ENCODE assay signal across 1 cellular context in the genomic region with DNA sequence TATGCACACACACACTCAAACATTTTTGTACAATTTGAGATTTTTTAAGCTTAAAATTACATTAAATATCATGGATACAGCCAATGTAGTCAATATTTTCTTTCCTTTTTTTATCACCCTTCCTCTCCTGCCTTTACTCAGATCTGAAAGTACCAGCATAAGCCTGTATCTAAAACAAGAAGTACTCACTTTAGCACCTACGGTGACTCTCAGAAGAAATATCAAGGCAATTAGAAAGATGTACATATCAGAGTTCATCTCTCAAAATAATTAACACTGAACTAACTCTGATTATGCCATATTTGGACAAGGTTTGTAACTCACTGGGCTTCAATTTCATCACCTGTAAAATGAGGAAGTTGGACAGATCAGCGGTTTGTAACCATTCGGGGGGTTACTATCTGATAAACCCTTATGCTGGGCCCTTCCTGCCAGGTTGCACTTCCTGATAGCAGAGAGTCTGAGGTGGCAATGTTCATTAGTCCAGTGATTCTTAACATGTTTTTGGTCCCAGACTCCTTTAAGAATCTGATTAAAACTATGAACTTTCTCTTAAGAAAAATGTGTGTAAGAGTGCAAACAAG.
TF ChIP-seq lines count a peak whose summit lies in the region.

No MANE protein-coding gene starts in this region.

TF ChIP-seq in GM12878, 131 proteins besides CTCF, POLR2A, EP300 and RAD21 (continued from another document):
- TF ChIP-seq, protein P1, sequence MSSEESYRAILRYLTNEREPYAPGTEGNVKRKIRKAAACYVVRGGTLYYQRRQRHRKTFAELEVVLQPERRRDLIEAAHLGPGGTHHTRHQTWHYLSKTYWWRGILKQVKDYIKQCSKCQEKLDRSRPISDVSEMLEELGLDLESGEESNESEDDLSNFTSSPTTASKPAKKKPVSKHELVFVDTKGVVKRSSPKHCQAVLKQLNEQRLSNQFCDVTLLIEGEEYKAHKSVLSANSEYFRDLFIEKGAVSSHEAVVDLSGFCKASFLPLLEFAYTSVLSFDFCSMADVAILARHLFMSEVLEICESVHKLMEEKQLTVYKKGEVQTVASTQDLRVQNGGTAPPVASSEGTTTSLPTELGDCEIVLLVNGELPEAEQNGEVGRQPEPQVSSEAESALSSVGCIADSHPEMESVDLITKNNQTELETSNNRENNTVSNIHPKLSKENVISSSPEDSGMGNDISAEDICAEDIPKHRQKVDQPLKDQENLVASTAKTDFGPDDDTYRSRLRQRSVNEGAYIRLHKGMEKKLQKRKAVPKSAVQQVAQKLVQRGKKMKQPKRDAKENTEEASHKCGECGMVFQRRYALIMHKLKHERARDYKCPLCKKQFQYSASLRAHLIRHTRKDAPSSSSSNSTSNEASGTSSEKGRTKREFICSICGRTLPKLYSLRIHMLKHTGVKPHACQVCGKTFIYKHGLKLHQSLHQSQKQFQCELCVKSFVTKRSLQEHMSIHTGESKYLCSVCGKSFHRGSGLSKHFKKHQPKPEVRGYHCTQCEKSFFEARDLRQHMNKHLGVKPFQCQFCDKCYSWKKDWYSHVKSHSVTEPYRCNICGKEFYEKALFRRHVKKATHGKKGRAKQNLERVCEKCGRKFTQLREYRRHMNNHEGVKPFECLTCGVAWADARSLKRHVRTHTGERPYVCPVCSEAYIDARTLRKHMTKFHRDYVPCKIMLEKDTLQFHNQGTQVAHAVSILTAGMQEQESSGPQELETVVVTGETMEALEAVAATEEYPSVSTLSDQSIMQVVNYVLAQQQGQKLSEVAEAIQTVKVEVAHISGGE (CRISPR knock-in tag; IDR thresholded peaks at IDR 0.05), result no peak
- TF ChIP-seq RFX5 (IDR thresholded peaks at IDR 0.05; ENCODE audit: low read depth, low read length) (no peak), RUNX3 (IDR thresholded peaks at IDR 0.05; ENCODE audit: low read length) (peak; percentile 89), SUPT20H (IDR thresholded peaks at IDR 0.05; ENCODE audit: borderline replicate concordance, control insufficient read depth, low read depth, low read length) (no peak), CEBPB (IDR thresholded peaks at IDR 0.05; ENCODE audit: borderline replicate concordance in 1 of 2, low read depth in 2 of 2, low read length in 2 of 2) (peak in 1 of 2 experiments; percentile 35; a peak in 1 of 4 replicates), MYC (IDR thresholded peaks at IDR 0.05; ENCODE audit: insufficient read depth, insufficient read length, insufficient replicate concordance, low read length, severe bottlenecking) (no peak), RCOR1 (conservative IDR thresholded peaks at IDR 0.05; ENCODE audit: low read depth, low read length) (no peak), GATAD2B (conservative IDR thresholded peaks at IDR 0.05; ENCODE audit: low read depth) (peak; percentile 38; the same call in 1 of the 2 replicates), ATF7 (IDR thresholded peaks at IDR 0.05; ENCODE audit: low read depth) (peak; percentile 65), PML (IDR thresholded peaks at IDR 0.05; ENCODE audit: low read length) (peak; percentile 46; the same call in 1 of the 2 replicates), POU2F2 (IDR thresholded peaks at IDR 0.05; ENCODE audit: borderline replicate concordance, low read depth, low read length) (peak; percentile 61; the same call in 1 of the 3 replicates), ETV6 (conservative IDR thresholded peaks at IDR 0.05 in 1 of 2, IDR thresholded peaks at IDR 0.05 in 1 of 2; ENCODE audit: borderline replicate concordance in 1 of 2, low read depth in 1 of 2) (peak in 1 of 2 experiments; percentile 64; a peak in 1 of 4 replicates), NFXL1 (IDR thresholded peaks at IDR 0.05; ENCODE audit: borderline replicate concordance) (no peak), MTA2 (IDR thresholded peaks at IDR 0.05; ENCODE audit: low read depth) (peak; percentile 92), ZZZ3 (IDR thresholded peaks at IDR 0.05; ENCODE audit: control insufficient read depth, insufficient read length, low read depth) (no peak), IKZF1 (conservative IDR thresholded peaks at IDR 0.05) (peak; percentile 57), TAF1 (IDR thresholded peaks at IDR 0.05; ENCODE audit: borderline replicate concordance, low read depth, low read length) (no peak), TCF12 (IDR thresholded peaks at IDR 0.05; ENCODE audit: low read depth, low read length) (0 out of 2 replicates have a peak, but pooled peaks have one; percentile 15), KAT2A (conservative IDR thresholded peaks at IDR 0.05; ENCODE audit: control insufficient read depth, low read depth, low read length) (no peak), SUZ12 (IDR thresholded peaks at IDR 0.05; ENCODE audit: unreplicated experiment) (no peak), IKZF2 (IDR thresholded peaks at IDR 0.05) (peak; percentile 50 to 51; a peak in 2 of 4 replicates), MEF2A (IDR thresholded peaks at IDR 0.05; ENCODE audit: insufficient read depth, low read depth, low read length) (0 out of 2 replicates have a peak, but pooled peaks have one; percentile 17), ZBED1 (IDR thresholded peaks at IDR 0.05; ENCODE audit: borderline replicate concordance) (no peak)
- TF ChIP-seq, protein P2, sequence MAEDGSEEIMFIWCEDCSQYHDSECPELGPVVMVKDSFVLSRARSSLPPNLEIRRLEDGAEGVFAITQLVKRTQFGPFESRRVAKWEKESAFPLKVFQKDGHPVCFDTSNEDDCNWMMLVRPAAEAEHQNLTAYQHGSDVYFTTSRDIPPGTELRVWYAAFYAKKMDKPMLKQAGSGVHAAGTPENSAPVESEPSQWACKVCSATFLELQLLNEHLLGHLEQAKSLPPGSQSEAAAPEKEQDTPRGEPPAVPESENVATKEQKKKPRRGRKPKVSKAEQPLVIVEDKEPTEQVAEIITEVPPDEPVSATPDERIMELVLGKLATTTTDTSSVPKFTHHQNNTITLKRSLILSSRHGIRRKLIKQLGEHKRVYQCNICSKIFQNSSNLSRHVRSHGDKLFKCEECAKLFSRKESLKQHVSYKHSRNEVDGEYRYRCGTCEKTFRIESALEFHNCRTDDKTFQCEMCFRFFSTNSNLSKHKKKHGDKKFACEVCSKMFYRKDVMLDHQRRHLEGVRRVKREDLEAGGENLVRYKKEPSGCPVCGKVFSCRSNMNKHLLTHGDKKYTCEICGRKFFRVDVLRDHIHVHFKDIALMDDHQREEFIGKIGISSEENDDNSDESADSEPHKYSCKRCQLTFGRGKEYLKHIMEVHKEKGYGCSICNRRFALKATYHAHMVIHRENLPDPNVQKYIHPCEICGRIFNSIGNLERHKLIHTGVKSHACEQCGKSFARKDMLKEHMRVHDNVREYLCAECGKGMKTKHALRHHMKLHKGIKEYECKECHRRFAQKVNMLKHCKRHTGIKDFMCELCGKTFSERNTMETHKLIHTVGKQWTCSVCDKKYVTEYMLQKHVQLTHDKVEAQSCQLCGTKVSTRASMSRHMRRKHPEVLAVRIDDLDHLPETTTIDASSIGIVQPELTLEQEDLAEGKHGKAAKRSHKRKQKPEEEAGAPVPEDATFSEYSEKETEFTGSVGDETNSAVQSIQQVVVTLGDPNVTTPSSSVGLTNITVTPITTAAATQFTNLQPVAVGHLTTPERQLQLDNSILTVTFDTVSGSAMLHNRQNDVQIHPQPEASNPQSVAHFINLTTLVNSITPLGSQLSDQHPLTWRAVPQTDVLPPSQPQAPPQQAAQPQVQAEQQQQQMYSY (CRISPR knock-in tag; IDR thresholded peaks at IDR 0.05), result no peak
- TF ChIP-seq, protein P3, sequence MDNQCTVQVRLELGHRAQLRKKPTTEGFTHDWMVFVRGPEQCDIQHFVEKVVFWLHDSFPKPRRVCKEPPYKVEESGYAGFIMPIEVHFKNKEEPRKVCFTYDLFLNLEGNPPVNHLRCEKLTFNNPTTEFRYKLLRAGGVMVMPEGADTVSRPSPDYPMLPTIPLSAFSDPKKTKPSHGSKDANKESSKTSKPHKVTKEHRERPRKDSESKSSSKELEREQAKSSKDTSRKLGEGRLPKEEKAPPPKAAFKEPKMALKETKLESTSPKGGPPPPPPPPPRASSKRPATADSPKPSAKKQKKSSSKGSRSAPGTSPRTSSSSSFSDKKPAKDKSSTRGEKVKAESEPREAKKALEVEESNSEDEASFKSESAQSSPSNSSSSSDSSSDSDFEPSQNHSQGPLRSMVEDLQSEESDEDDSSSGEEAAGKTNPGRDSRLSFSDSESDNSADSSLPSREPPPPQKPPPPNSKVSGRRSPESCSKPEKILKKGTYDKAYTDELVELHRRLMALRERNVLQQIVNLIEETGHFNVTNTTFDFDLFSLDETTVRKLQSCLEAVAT (IDR thresholded peaks at IDR 0.05), result 0 out of 2 replicates have a peak, but pooled peaks have one; percentile 36
- TF ChIP-seq, protein P4, sequence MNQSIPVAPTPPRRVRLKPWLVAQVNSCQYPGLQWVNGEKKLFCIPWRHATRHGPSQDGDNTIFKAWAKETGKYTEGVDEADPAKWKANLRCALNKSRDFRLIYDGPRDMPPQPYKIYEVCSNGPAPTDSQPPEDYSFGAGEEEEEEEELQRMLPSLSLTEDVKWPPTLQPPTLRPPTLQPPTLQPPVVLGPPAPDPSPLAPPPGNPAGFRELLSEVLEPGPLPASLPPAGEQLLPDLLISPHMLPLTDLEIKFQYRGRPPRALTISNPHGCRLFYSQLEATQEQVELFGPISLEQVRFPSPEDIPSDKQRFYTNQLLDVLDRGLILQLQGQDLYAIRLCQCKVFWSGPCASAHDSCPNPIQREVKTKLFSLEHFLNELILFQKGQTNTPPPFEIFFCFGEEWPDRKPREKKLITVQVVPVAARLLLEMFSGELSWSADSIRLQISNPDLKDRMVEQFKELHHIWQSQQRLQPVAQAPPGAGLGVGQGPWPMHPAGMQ (IDR thresholded peaks at IDR 0.05; ENCODE audit: borderline replicate concordance), result no peak
- TF ChIP-seq, protein P5, sequence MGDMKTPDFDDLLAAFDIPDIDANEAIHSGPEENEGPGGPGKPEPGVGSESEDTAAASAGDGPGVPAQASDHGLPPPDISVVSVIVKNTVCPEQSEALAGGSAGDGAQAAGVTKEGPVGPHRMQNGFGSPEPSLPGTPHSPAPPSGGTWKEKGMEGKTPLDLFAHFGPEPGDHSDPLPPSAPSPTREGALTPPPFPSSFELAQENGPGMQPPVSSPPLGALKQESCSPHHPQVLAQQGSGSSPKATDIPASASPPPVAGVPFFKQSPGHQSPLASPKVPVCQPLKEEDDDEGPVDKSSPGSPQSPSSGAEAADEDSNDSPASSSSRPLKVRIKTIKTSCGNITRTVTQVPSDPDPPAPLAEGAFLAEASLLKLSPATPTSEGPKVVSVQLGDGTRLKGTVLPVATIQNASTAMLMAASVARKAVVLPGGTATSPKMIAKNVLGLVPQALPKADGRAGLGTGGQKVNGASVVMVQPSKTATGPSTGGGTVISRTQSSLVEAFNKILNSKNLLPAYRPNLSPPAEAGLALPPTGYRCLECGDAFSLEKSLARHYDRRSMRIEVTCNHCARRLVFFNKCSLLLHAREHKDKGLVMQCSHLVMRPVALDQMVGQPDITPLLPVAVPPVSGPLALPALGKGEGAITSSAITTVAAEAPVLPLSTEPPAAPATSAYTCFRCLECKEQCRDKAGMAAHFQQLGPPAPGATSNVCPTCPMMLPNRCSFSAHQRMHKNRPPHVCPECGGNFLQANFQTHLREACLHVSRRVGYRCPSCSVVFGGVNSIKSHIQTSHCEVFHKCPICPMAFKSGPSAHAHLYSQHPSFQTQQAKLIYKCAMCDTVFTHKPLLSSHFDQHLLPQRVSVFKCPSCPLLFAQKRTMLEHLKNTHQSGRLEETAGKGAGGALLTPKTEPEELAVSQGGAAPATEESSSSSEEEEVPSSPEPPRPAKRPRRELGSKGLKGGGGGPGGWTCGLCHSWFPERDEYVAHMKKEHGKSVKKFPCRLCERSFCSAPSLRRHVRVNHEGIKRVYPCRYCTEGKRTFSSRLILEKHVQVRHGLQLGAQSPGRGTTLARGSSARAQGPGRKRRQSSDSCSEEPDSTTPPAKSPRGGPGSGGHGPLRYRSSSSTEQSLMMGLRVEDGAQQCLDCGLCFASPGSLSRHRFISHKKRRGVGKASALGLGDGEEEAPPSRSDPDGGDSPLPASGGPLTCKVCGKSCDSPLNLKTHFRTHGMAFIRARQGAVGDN (IDR thresholded peaks at IDR 0.05), result no peak; the same call in 1 of the 2 replicates
- TF ChIP-seq, protein P6, sequence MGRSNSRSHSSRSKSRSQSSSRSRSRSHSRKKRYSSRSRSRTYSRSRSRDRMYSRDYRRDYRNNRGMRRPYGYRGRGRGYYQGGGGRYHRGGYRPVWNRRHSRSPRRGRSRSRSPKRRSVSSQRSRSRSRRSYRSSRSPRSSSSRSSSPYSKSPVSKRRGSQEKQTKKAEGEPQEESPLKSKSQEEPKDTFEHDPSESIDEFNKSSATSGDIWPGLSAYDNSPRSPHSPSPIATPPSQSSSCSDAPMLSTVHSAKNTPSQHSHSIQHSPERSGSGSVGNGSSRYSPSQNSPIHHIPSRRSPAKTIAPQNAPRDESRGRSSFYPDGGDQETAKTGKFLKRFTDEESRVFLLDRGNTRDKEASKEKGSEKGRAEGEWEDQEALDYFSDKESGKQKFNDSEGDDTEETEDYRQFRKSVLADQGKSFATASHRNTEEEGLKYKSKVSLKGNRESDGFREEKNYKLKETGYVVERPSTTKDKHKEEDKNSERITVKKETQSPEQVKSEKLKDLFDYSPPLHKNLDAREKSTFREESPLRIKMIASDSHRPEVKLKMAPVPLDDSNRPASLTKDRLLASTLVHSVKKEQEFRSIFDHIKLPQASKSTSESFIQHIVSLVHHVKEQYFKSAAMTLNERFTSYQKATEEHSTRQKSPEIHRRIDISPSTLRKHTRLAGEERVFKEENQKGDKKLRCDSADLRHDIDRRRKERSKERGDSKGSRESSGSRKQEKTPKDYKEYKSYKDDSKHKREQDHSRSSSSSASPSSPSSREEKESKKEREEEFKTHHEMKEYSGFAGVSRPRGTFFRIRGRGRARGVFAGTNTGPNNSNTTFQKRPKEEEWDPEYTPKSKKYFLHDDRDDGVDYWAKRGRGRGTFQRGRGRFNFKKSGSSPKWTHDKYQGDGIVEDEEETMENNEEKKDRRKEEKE (IDR thresholded peaks at IDR 0.05), result no peak
- TF ChIP-seq, protein P7, sequence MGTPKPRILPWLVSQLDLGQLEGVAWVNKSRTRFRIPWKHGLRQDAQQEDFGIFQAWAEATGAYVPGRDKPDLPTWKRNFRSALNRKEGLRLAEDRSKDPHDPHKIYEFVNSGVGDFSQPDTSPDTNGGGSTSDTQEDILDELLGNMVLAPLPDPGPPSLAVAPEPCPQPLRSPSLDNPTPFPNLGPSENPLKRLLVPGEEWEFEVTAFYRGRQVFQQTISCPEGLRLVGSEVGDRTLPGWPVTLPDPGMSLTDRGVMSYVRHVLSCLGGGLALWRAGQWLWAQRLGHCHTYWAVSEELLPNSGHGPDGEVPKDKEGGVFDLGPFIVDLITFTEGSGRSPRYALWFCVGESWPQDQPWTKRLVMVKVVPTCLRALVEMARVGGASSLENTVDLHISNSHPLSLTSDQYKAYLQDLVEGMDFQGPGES (IDR thresholded peaks at IDR 0.05), result no peak
- TF ChIP-seq, protein P8, sequence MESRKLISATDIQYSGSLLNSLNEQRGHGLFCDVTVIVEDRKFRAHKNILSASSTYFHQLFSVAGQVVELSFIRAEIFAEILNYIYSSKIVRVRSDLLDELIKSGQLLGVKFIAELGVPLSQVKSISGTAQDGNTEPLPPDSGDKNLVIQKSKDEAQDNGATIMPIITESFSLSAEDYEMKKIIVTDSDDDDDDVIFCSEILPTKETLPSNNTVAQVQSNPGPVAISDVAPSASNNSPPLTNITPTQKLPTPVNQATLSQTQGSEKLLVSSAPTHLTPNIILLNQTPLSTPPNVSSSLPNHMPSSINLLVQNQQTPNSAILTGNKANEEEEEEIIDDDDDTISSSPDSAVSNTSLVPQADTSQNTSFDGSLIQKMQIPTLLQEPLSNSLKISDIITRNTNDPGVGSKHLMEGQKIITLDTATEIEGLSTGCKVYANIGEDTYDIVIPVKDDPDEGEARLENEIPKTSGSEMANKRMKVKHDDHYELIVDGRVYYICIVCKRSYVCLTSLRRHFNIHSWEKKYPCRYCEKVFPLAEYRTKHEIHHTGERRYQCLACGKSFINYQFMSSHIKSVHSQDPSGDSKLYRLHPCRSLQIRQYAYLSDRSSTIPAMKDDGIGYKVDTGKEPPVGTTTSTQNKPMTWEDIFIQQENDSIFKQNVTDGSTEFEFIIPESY (IDR thresholded peaks at IDR 0.05), result no peak
